ENCODE assay signal across 10 cellular contexts in genomic region chr20:11281768-11282167, GRCh38.
"Had no signal": no experiment of that assay in that cellular context is flagged by ENCODE, and none has a peak within 500 bp of the region (broad histone marks: within the 10 kb centered on the region; RNA-seq: fewer than 3 reads in every experiment).

No MANE protein-coding gene starts in this region.

- H3K4me3 Mint-ChIP-seq: H9, HFFc6 had no signal

- H3K27ac ChIP-seq: GM23248 had no signal

- H3K4me1 ChIP-seq: HAP-1 had no signal

- H2AFZ ChIP-seq: GM23248 had no signal

- H3K9me3 Mint-ChIP-seq: HFFc6 had no signal

- DNase-seq: GM23248, GOT3, H7, H9, HCEC 1CT, HFFc6 had no signal

- H3K9me3 ChIP-seq: HAP-1 had no signal

- H3K9ac ChIP-seq: GM23248 had no signal

- H3K27ac Mint-ChIP-seq: H9, HFFc6 had no signal

- H3K36me3 ChIP-seq: HAP-1 had no signal

- ATAC-seq: HCT116 had no signal

- H3K4me3 ChIP-seq: GM23248, HAP-1 had no signal

- FAIRE-seq: H1, H54 had no signal
